ENCODE assay signal across 8 cellular contexts in the genomic region with DNA sequence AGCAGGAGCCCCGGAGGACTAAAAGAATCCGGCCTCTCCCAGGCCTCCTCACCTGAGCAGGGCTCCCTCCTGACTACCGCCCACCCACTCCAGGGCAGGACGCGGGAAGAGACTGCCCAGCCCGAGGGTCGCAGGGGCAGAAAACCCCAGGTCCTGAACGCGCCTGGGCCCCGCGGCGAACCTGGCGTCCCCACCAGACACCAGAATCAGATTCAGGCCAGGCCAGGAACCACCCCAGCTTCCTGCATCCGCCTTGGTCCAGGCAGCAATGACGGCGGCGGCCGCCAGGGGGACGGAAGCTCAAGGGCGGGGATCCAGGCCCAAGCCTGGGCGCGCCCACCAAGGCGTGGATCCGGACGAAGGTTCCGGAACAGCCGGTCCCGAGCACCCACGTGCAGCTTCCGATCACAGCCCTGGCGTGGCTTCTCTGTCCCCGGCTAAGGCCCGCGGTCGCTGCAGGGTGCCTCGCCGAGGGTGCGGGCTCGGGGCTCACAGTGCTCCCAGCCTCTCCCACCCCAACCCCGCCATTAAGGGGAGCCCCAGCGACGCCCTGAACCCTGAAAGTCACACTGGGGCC. TPM values are rescaled to one million over a fixed set of nuclear protein-coding genes. Genes with fewer than 3 reads are reported as not detected.
DNase-seq lines count a peak whose midpoint lies in the region; ATAC-seq, FAIRE-seq and TF ChIP-seq lines count a peak whose summit lies in the region.

No MANE protein-coding gene starts in this region.

- intact Hi-C loops in pancreas (cut with DNase I), result no loop called here

- H3K4me3 ChIP-seq in pancreas (peak overlapping the region in 2 of 4 donors; percentile 13 to 19), suprapubic skin (peak overlapping the region; percentile 49)

- FAIRE-seq in pancreas (lab: Jason Lieb, UNC), result no peak

- CTCF ChIA-PET in activated naive CD4-positive, alpha-beta T cell treated with anti-CD3 and anti-CD28 coated beads, Interleukin-2, amount 10 ng/mL, durations not matched to agents 7 days and 5 days (lab: Charles Lee), result interaction anchor here (0.7 to 1.5 kb wide), 12 partner anchors 9 to 186 kb away, joined by 3 to 5 read pairs (median 4); partner anchors contain the start of genes LGALS7B, MRPS12 and NFKBIB

- peak overlapping the region; percentile 48 for H3K4me3 Mint-ChIP-seq in activated naive CD4-positive, alpha-beta T cell treated with anti-CD3 and anti-CD28 coated beads, Interleukin-2, amount 10 ng/mL, durations not matched to agents 7 days and 5 days

- H3K9me3 Mint-ChIP-seq in activated naive CD4-positive, alpha-beta T cell treated with anti-CD3 and anti-CD28 coated beads, Interleukin-2, amount 10 ng/mL, durations not matched to agents 7 days and 5 days, result no peaks in the 10 kb centered on the region

- H3K27ac ChIP-seq in pancreas (no peak overlapping the region), suprapubic skin (peak overlapping the region; percentile 97)

- no peak for TF ChIP-seq EP300 in suprapubic skin (IDR thresholded peaks at IDR 0.05)

- 31% methylated on average over 42 of the region's 42 CpGs for WGBS in pancreas, 2 donors
- WGBS in suprapubic skin, result 37% methylated on average over 7 of the region's 42 CpGs

- H3K27me3 Mint-ChIP-seq in activated naive CD4-positive, alpha-beta T cell treated with anti-CD3 and anti-CD28 coated beads, Interleukin-2, amount 10 ng/mL, durations not matched to agents 7 days and 5 days, result peaks cover 14% of the 10 kb centered on the region

- H3K9me3 ChIP-seq in pancreas, result no peaks in the 10 kb centered on the region
- no peaks in the 10 kb centered on the region for H3K9me3 ChIP-seq in suprapubic skin

- peak; percentile 62 for ATAC-seq in GM21528 (IDR thresholded peaks at IDR 0.05; ENCODE audit: low FRiP score, unreplicated experiment)
- ATAC-seq in pancreas, result peak; percentile 66 to 86 (median 80)

- H3K4me1 Mint-ChIP-seq in activated naive CD4-positive, alpha-beta T cell treated with anti-CD3 and anti-CD28 coated beads, Interleukin-2, amount 10 ng/mL, durations not matched to agents 7 days and 5 days, result peaks cover 10% of the 10 kb centered on the region

- no peak for TF ChIP-seq POLR2A in suprapubic skin (IDR thresholded peaks at IDR 0.05)

- H3K27me3 ChIP-seq in pancreas (no peaks in the 10 kb centered on the region), suprapubic skin (no peaks in the 10 kb centered on the region)

- TF ChIP-seq CTCF in pancreas (IDR thresholded peaks at IDR 0.05), result peak; percentile 20 to 76 (median 55)
- TF ChIP-seq CTCF in suprapubic skin (IDR thresholded peaks at IDR 0.05), result peak; percentile 92 to 97

- no peaks in the 10 kb centered on the region for H3K36me3 ChIP-seq in pancreas
- H3K36me3 ChIP-seq in suprapubic skin, result no peaks in the 10 kb centered on the region

- peak; percentile 91 for DNase-seq in CD1c-positive myeloid dendritic cell (ENCODE audit: extremely low spot score)
- peak; percentile 43 for DNase-seq in RPMI8226
- peak; percentile 93 for DNase-seq in activated naive CD4-positive, alpha-beta T cell treated with anti-CD3 and anti-CD28 coated beads, Interleukin-2, amount 10 ng/mL, durations not matched to agents 7 days and 5 days
- peak; percentile 48 for DNase-seq in glomerular visceral epithelial cell (ENCODE audit: extremely low spot score)
- peak; percentile 68 to 93 (median 81) for DNase-seq in pancreas
- peak; percentile 95 to 96 for DNase-seq in suprapubic skin (ENCODE audit: low spot score in 2 of 2)
- no peak for DNase-seq in NCI-H226

- peak overlapping the region; percentile 67 for H3K27ac Mint-ChIP-seq in activated naive CD4-positive, alpha-beta T cell treated with anti-CD3 and anti-CD28 coated beads, Interleukin-2, amount 10 ng/mL, durations not matched to agents 7 days and 5 days

- H3K4me1 ChIP-seq in pancreas, result no peaks in the 10 kb centered on the region
- peaks cover 24% of the 10 kb centered on the region for H3K4me1 ChIP-seq in suprapubic skin

- no peaks in the 10 kb centered on the region for H3K36me3 Mint-ChIP-seq in activated naive CD4-positive, alpha-beta T cell treated with anti-CD3 and anti-CD28 coated beads, Interleukin-2, amount 10 ng/mL, durations not matched to agents 7 days and 5 days

RNA-seq across cellular contexts. Expression of gene LGALS7, which starts 3.6 kb away (rescaled TPM):
- not detected for total RNA-seq in pancreas
- not detected for polyA plus RNA-seq in pancreas
- total RNA-seq in suprapubic skin, result 1,000 to 10,000 TPM in 1 of 4 donors, 100 to 1,000 TPM in 2, 10 to 100 TPM in 1; 51.3 to 1,491 (median 446) TPM

RNA-seq across cellular contexts. Expression of gene LGALS7B, which starts 19.3 kb away (rescaled TPM):
- total RNA-seq in pancreas, result not detected
- polyA plus RNA-seq in pancreas, result under 1 TPM in 1 of 2 donors, not detected in 1; 0.38 TPM
- 1,000 to 10,000 TPM; 1,712 to 6,564 (median 4,773) TPM for total RNA-seq in suprapubic skin

RNA-seq across cellular contexts. Expression of gene CAPN12, which starts 25.4 kb away (rescaled TPM):
- total RNA-seq in pancreas (1 to 10 TPM; 2.3 to 8.8 (median 7.1) TPM), suprapubic skin (10 to 100 TPM in 3 of 4 donors, 1 to 10 TPM in 1; 8.0 to 31.3 (median 15.7) TPM)
- 10 to 100 TPM; 40.4 to 46.3 TPM for polyA plus RNA-seq in pancreas

RNA-seq across cellular contexts. Expression of gene LGALS4, which starts 43.0 kb away (rescaled TPM):
- total RNA-seq in pancreas (10 to 100 TPM; 14.2 to 87.7 (median 63.7) TPM), suprapubic skin (1 to 10 TPM in 3 of 4 donors, under 1 TPM in 1; 0.39 to 8.2 (median 1.6) TPM)
- polyA plus RNA-seq in pancreas, result 100 to 1,000 TPM in 1 of 2 donors, 10 to 100 TPM in 1; 80.9 to 135 TPM

Comparison
In these comparisons a context has a peak if more than half of its experiments do, and no peak if none do; other contexts are left out.
1. RNA of gene LGALS7, which starts 3.6 kb away (total RNA-seq): 51.3 to 1,491 TPM in suprapubic skin; not detected in pancreas; every median in the first group is over 10 times any median in the second.
2. RNA of gene LGALS7B, which starts 19.3 kb away (total RNA-seq): 1,712 to 6,564 TPM in suprapubic skin; not detected in pancreas; every median in the first group is over 1,000 times any median in the second.